21 cellular contexts compared by ENCODE assay signal in genomic region chr18:80056095-80056494, GRCh38. TPM values are rescaled to one million over a fixed set of nuclear protein-coding genes. Genes with fewer than 3 reads are reported as not detected.
DNase-seq lines count a peak whose midpoint lies in the region; ATAC-seq, FAIRE-seq and TF ChIP-seq lines count a peak whose summit lies in the region.
"Had no signal": no experiment of that assay in that cellular context is flagged by ENCODE, and none has a peak within 500 bp of the region (broad histone marks: within the 10 kb centered on the region; RNA-seq: fewer than 3 reads in every experiment).

No MANE protein-coding gene starts in this region.

- RAD21 ChIA-PET in GM12878 (lab: Charles Lee; ENCODE audit: unreplicated experiment): no interaction called here

- BruUV-seq in GM12878 (replicated peaks; lab: Mats Ljungman, UMichigan): no TSS peak

- no peak for TF ChIP-seq CTCF in GM12878 (IDR thresholded peaks at IDR 0.05 in 2 of 3, conservative IDR thresholded peaks at IDR 0.05 in 1 of 3; ENCODE audit: control insufficient read depth in 2 of 3, extremely low read depth in 1 of 3, insufficient read depth in 1 of 3, low read depth in 3 of 3, low read length in 3 of 3)

- no peak overlapping the region for H2AFZ ChIP-seq in GM12878 (ENCODE audit: control insufficient read depth, low read depth, low read length)

- no peak for ATAC-seq in GM12878

- TF ChIP-seq EP300 in GM12878 (IDR thresholded peaks at IDR 0.05; ENCODE audit: borderline replicate concordance in 1 of 2, control insufficient read depth in 1 of 2, low read depth in 2 of 2, low read length in 2 of 2): no peak

- no peaks in the 10 kb centered on the region for H3K4me1 ChIP-seq in GM12878 (ENCODE audit: control insufficient read depth, insufficient read depth, low read length)
- H3K4me1 ChIP-seq: BE2C, Caco-2 had no signal

- H3K9ac ChIP-seq in GM12878 (ENCODE audit: control insufficient read depth, insufficient read depth, low read length): no peak overlapping the region

- peak; percentile 31 for FAIRE-seq in G401.6 (lab: Jason Lieb, UNC)
- FAIRE-seq in GM12891 (lab: Jason Lieb, UNC): no peak
- FAIRE-seq in GM12878 (lab: Jason Lieb, UNC): no peak
- FAIRE-seq: A204.1 had no signal

- H3K27ac ChIP-seq in GM12878 (ENCODE audit: control insufficient read depth, insufficient read depth): no peak overlapping the region
- H3K27ac ChIP-seq: HL-60 had no signal

- no peaks in the 10 kb centered on the region; the same call in 1 of the 2 replicates for H4K20me1 ChIP-seq in GM12878 (ENCODE audit: control insufficient read depth, insufficient read depth)

- DNase-seq in GM12891 (ENCODE audit: insufficient read length, low spot score) (no peak), HEK293T (ENCODE audit: extremely low spot score) (no peak), GM12878 (ENCODE audit: low read depth, low spot score) (no peak), mucosa of gallbladder (ENCODE audit: low spot score) (no peak), middle frontal gyrus (ENCODE audit: extremely low spot score, low spot score) (no peak), NCI-H524 (lab: John Stamatoyannopoulos, UW) (no peak)
- DNase-seq: ACHN; BE2C; C1 segment of cervical spinal cord; Caco-2; CD4-positive, CD25-positive, alpha-beta regulatory T cell; DND-41; EL; GOT3; H7; IMR-90; Karpas-422; KBM-7 had no signal

- CTCF ChIA-PET in HEK293T (lab: Yijun Ruan, JAX): no interaction called here
- CTCF ChIA-PET in GM12878 (lab: Yijun Ruan, JAX): interaction anchor here (0.6 kb wide), 1 partner anchor 63 kb away, joined by 4 read pairs; no protein-coding TSS in a partner anchor

- 85% methylated on average over 2 of the region's 2 CpGs for WGBS in GM12878 (ENCODE audit: insufficient coverage, insufficient replicate concordance, low lambda C conversion rate, missing lambda C conversion rate)

- no peaks in the 10 kb centered on the region for H3K79me2 ChIP-seq in GM12878 (ENCODE audit: control insufficient read depth, insufficient read depth, low read length)

- intact Hi-C loops in GM12878 (cut with micrococcal nuclease; ENCODE audit: unreplicated experiment): no loop called here

- SMC1A ChIA-PET in GM12878 (lab: Charles Lee; ENCODE audit: uncharacterized antibody, unreplicated experiment): interaction anchor here (0.8 kb wide), 1 partner anchor 11 kb away, joined by 3 read pairs; no protein-coding TSS in a partner anchor

- TF ChIP-seq RAD21 in GM12878 (IDR thresholded peaks at IDR 0.05; ENCODE audit: insufficient read depth, low read depth, low read length): no peak

- in situ Hi-C loops in GM12878 (cut with MboI): loop anchor here (10.0 kb wide), 1 partner anchor 61 kb away; no protein-coding TSS in a partner anchor

- no peak overlapping the region for H3K4me3 ChIP-seq in GM12878

- POLR2A ChIA-PET in HEK293T (lab: Yijun Ruan, JAX): no interaction called here
- POLR2A ChIA-PET in GM12878 (lab: Charles Lee): no interaction called here

- TF ChIP-seq POLR2A in GM12891 (IDR thresholded peaks at IDR 0.05; ENCODE audit: low read depth, low read length) (no peak), GM12878 (IDR thresholded peaks at IDR 0.05; ENCODE audit: low read depth, low read length) (no peak)

- no peaks in the 10 kb centered on the region for H3K36me3 ChIP-seq in GM12878 (ENCODE audit: control insufficient read depth in 2 of 2, insufficient read depth in 2 of 2, low read length in 1 of 2)
- H3K36me3 ChIP-seq: BE2C had no signal

- peaks cover 4% of the 10 kb centered on the region; the same call in 2 of the 3 replicates for H3K9me3 ChIP-seq in GM12878 (replicated peaks; ENCODE audit: control insufficient read depth, insufficient read depth, low read length)
- H3K9me3 ChIP-seq: BE2C, Caco-2 had no signal

- no peak overlapping the region for H3K4me2 ChIP-seq in GM12878 (ENCODE audit: control insufficient read depth, insufficient read depth)

- no peaks in the 10 kb centered on the region for H3K27me3 ChIP-seq in GM12878 (replicated peaks in 1 of 2; ENCODE audit: control insufficient read depth in 2 of 2, insufficient read depth in 2 of 2, low read length in 1 of 2)
- H3K27me3 ChIP-seq: BE2C had no signal

TF ChIP-seq in GM12891, 5 proteins besides CTCF, POLR2A, EP300 and RAD21:
- TF ChIP-seq PAX5 (IDR thresholded peaks at IDR 0.05; ENCODE audit: insufficient read depth, low read length, severe bottlenecking): no peak
- TF ChIP-seq POLR2AphosphoS5 (IDR thresholded peaks at IDR 0.05; ENCODE audit: low read depth, low read length): no peak
- 0 out of 2 replicates have a peak, but pooled peaks have one; percentile 6 for TF ChIP-seq SPI1 (IDR thresholded peaks at IDR 0.05; ENCODE audit: low read depth, low read length)

TF ChIP-seq in HEK293T, 16 proteins besides CTCF, POLR2A, EP300 and RAD21:
- TF ChIP-seq ELF4 (IDR thresholded peaks at IDR 0.05) (no peak), ZNF384 (IDR thresholded peaks at IDR 0.05) (0 out of 2 replicates have a peak, but pooled peaks have one; percentile 23)
TF ChIP-seq in HEK293T: peak in this region for 1.

TF ChIP-seq in GM12878, 131 proteins besides CTCF, POLR2A, EP300 and RAD21 (continues in another document):
- TF ChIP-seq SUPT20H (IDR thresholded peaks at IDR 0.05; ENCODE audit: borderline replicate concordance, control insufficient read depth, low read depth, low read length) (no peak), ZNF24 (IDR thresholded peaks at IDR 0.05) (no peak), ZNF207 (IDR thresholded peaks at IDR 0.05; ENCODE audit: borderline replicate concordance) (no peak), ASH2L (IDR thresholded peaks at IDR 0.05; ENCODE audit: borderline replicate concordance, low read depth) (no peak), ZNF274 (IDR thresholded peaks at IDR 0.05; ENCODE audit: insufficient read depth, insufficient read length) (no peak), PKNOX1 (IDR thresholded peaks at IDR 0.05) (peak; percentile 72), MEF2A (IDR thresholded peaks at IDR 0.05; ENCODE audit: insufficient read depth, low read depth, low read length) (no peak), BCL3 (IDR thresholded peaks at IDR 0.05; ENCODE audit: borderline replicate concordance, insufficient read depth, low read depth, low read length, poor library complexity, severe bottlenecking) (no peak)

RNA-seq across cellular contexts. Expression of gene RBFA, which starts 21.9 kb away (rescaled TPM):
- 33.2 TPM for polyA plus RNA-seq in GM12891 (2012; ENCODE audit: low read depth, missing spikeins)
- total RNA-seq in GM12878 (2013; cell fraction: nucleolus; rRNA removed): 72.0 and 72.3 TPM in 2 replicates
- total RNA-seq in GM12878 (2014; rRNA removed) (56.0 and 59.3 TPM in 2 replicates), GM12878 (2014; rRNA removed; fragmentation: Illumina TruSeq; extraction: Trizol) (33.3 and 36.8 TPM in 2 replicates), GM12878 (2021) (38.7 and 41.2 TPM in 2 replicates), mucosa of gallbladder (17.7 TPM)
- polyA plus RNA-seq in GM12878 (2011; ENCODE audit: low read depth): 22.8 TPM
- polyA plus RNA-seq in GM12878 (2011; rRNA removed) (25.5 and 37.0 TPM in 2 replicates), GM12878 (2014; fragmentation: Illumina TruSeq; extraction: Trizol) (25.7 and 39.1 TPM in 2 replicates), GM12878 (2014; fragmentation: Nextera tagmentation; extraction: Ambion mirVana) (1 to 10 TPM; 7.2 to 9.1 TPM), GM12878 (2014; rRNA removed) (44.8 and 47.4 TPM in 2 replicates), GM12878 (2016; fragmentation: Nextera tagmentation; extraction: Ambion mirVana) (10 to 100 TPM; 37.2 to 38.3 TPM)
- 34.9 TPM in 2 replicates for polyA plus RNA-seq in GM12878 (2011; cell fraction: cytosol; rRNA removed)
- polyA plus RNA-seq in GM12878 (2011; cell fraction: nucleus; rRNA removed): 46.3 and 49.5 TPM in 2 replicates
- 24.1 and 28.4 TPM in 2 replicates for polyA plus RNA-seq in GM12878 (2012)
- 21.6 and 25.1 TPM in 2 replicates for polyA minus RNA-seq in GM12878 (2011; rRNA and poly(A)+ RNA removed)
- 7.3 and 8.6 TPM in 2 replicates for polyA minus RNA-seq in GM12878 (2011; cell fraction: cytosol; rRNA and poly(A)+ RNA removed)
- 26.8 and 44.3 TPM in 2 replicates for polyA minus RNA-seq in GM12878 (2011; cell fraction: nucleus; rRNA and poly(A)+ RNA removed)

RNA-seq across cellular contexts. Expression of gene ADNP2, which starts 53.0 kb away (rescaled TPM):
- polyA plus RNA-seq in GM12891 (2012; ENCODE audit: low read depth, missing spikeins): 9.4 TPM
- 18.5 and 22.4 TPM in 2 replicates for total RNA-seq in GM12878 (2013; cell fraction: nucleolus; rRNA removed)
- total RNA-seq in GM12878 (2014; rRNA removed) (18.0 and 18.6 TPM in 2 replicates), GM12878 (2014; rRNA removed; fragmentation: Illumina TruSeq; extraction: Trizol) (16.2 and 17.8 TPM in 2 replicates), GM12878 (2021) (25.1 and 26.7 TPM in 2 replicates), mucosa of gallbladder (16.2 TPM)
- polyA plus RNA-seq in GM12878 (2011; ENCODE audit: low read depth): 10.7 TPM
- polyA plus RNA-seq in GM12878 (2011; rRNA removed) (9.9 and 14.1 TPM in 2 replicates), GM12878 (2014; fragmentation: Illumina TruSeq; extraction: Trizol) (18.2 and 20.0 TPM in 2 replicates), GM12878 (2014; fragmentation: Nextera tagmentation; extraction: Ambion mirVana) (10 to 100 TPM in 1 of 2 experiments, 1 to 10 TPM in 1; 6.9 to 13.1 TPM), GM12878 (2014; rRNA removed) (12.8 and 13.0 TPM in 2 replicates), GM12878 (2016; fragmentation: Nextera tagmentation; extraction: Ambion mirVana) (1 to 10 TPM; 3.7 to 9.3 TPM)
- polyA plus RNA-seq in GM12878 (2011; cell fraction: cytosol; rRNA removed): 9.0 and 10.5 TPM in 2 replicates
- 7.1 and 9.9 TPM in 2 replicates for polyA plus RNA-seq in GM12878 (2011; cell fraction: nucleus; rRNA removed)
- polyA plus RNA-seq in GM12878 (2012): 8.5 and 12.8 TPM in 2 replicates
- polyA minus RNA-seq in GM12878 (2011; rRNA and poly(A)+ RNA removed): 18.7 and 22.1 TPM in 2 replicates
- polyA minus RNA-seq in GM12878 (2011; cell fraction: cytosol; rRNA and poly(A)+ RNA removed): 7.6 and 9.5 TPM in 2 replicates
- 5.7 and 9.7 TPM in 2 replicates for polyA minus RNA-seq in GM12878 (2011; cell fraction: nucleus; rRNA and poly(A)+ RNA removed)
